ENCODE assay signal across 11 cellular contexts in the genomic region with DNA sequence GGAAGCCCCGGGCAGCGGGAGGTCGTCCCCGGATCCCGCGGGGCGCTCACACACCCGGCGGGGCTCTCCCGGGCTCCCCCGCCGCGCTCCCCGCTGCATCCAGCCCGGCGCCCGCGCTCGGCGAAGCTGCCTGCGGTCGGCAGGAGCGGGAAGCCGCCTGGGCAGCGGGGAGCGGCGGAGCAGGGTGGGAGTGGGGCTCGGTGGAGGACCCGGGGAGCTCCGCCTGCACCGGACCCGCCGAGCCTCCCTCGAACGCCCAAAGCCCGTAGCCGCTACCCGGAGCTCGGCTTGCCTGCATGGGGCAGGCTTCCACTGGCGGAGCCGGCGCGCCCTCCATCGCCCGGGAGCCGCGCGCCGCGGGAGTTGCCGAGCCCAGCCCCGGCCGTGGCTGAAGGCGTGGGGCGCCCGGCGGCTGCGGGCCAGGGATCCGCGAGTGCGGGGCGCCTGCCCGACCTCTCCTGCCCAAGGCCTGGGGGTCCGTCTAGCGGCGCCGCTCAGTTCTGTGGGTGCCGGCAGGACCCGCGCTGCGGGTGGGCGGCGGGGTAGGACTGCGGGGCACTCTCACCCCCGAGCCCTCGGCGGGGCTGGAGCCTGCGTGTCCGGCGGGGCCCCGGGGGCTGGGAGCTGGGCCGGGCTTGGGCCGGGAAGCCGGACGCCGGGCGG. TPM values are rescaled to one million over a fixed set of nuclear protein-coding genes. Genes with fewer than 3 reads are reported as not detected.
A peak's percentile ranks its signal among the peaks of the same experiment; 100 is the strongest.
DNase-seq lines count a peak whose midpoint lies in the region; ATAC-seq, FAIRE-seq and TF ChIP-seq lines count a peak whose summit lies in the region.
"Had no signal": no experiment of that assay in that cellular context is flagged by ENCODE, and none has a peak within 500 bp of the region (broad histone marks: within the 10 kb centered on the region; RNA-seq: fewer than 3 reads in every experiment).

No MANE protein-coding gene starts in this region.

- peak; percentile 22 to 32 for DNase-seq in A549 (ENCODE audit: low read depth in 1 of 2, low spot score in 1 of 2)
- DNase-seq in ecto neural progenitor cell (ENCODE audit: low spot score), result peak; percentile 55
- DNase-seq in left lung, result no peak
- DNase-seq in CD8-positive, alpha-beta T cell, result no peak
- DNase-seq: activated naive CD4-positive, alpha-beta T cell had no signal

- no peaks in the 10 kb centered on the region for H3K9me3 ChIP-seq in A549
- H3K9me3 ChIP-seq in HEK293 (ENCODE audit: control insufficient read depth, insufficient read depth, low read depth, low read length), result no peaks in the 10 kb centered on the region
- H3K9me3 ChIP-seq in left lung, result no peaks in the 10 kb centered on the region
- no peaks in the 10 kb centered on the region for H3K9me3 ChIP-seq in CD8-positive, alpha-beta T cell (ENCODE audit: low read length)

- H3K27me3 ChIP-seq in left lung, result peaks cover 44 to 96% of the 10 kb centered on the region in 2 donors
- H3K27me3 ChIP-seq in CD8-positive, alpha-beta T cell (ENCODE audit: insufficient read depth, low read length), result no peaks in the 10 kb centered on the region

- ATAC-seq in A549 (peak; percentile 50 to 56), left lung (peak; percentile 50), GM18511 (IDR thresholded peaks at IDR 0.05; ENCODE audit: unreplicated experiment) (no peak), HG02884 (IDR thresholded peaks at IDR 0.05; ENCODE audit: unreplicated experiment) (no peak), HG02852 (IDR thresholded peaks at IDR 0.05; ENCODE audit: unreplicated experiment) (no peak)
- ATAC-seq in CD8-positive, alpha-beta T cell, result no peak

- H3K27ac ChIP-seq in A549 (peak overlapping the region; percentile 71 to 95), HEK293 (ENCODE audit: extremely low read depth, low read depth, low read length) (peak overlapping the region; percentile 49; the same call in 1 of the 2 replicates), left lung (no peak overlapping the region)
- H3K27ac ChIP-seq in CD8-positive, alpha-beta T cell (ENCODE audit: low read depth, low read length), result no peak overlapping the region

- no peak for TF ChIP-seq RAD21 in A549 (conservative IDR thresholded peaks at IDR 0.05 in 1 of 2, IDR thresholded peaks at IDR 0.05 in 1 of 2)

- H3K9me3 Mint-ChIP-seq in CD8-positive, alpha-beta T cell, result no peaks in the 10 kb centered on the region

- H3K4me3 ChIP-seq in A549 (peak overlapping the region; percentile 76), HEK293 (ENCODE audit: low read depth, low read length) (peak overlapping the region; percentile 13), left lung (peak overlapping the region; percentile 11 to 13)
- H3K4me3 ChIP-seq in CD8-positive, alpha-beta T cell (ENCODE audit: low read depth, low read length), result no peak overlapping the region

- POLR2A ChIA-PET in A549 (lab: Yijun Ruan, JAX) (interaction anchor here (1.2 to 2.4 kb wide), 2 partner anchors 66 to 134 kb away, joined by 7 to 20 read pairs; no protein-coding TSS in a partner anchor), HEK293 (lab: Yijun Ruan, JAX) (interaction anchor here (1.5 kb wide), 1 partner anchor 10 kb away, joined by 3 read pairs; no protein-coding TSS in a partner anchor)
- POLR2A ChIA-PET in CD8-positive, alpha-beta T cell (lab: Charles Lee), result no interaction called here

- no peak for TF ChIP-seq EP300 in A549 (IDR thresholded peaks at IDR 0.05)

- peak overlapping the region; percentile 76 for H3K4me2 ChIP-seq in A549

- TF ChIP-seq CTCF in A549 (IDR thresholded peaks at IDR 0.05) (no peak; the same call in 2 of the 3 replicates), HEK293 (tag by site-specific recombination; IDR thresholded peaks at IDR 0.05) (no peak), left lung (IDR thresholded peaks at IDR 0.05) (no peak)
- no peak for TF ChIP-seq CTCF in CD8-positive, alpha-beta T cell (IDR thresholded peaks at IDR 0.05)

- H3K36me3 ChIP-seq in HEK293 (ENCODE audit: control insufficient read depth in 2 of 2, insufficient read depth in 1 of 2, low read length in 2 of 2), result peaks cover 0 to 20% of the 10 kb centered on the region in 2 experiments; a peak in 1 of 3 replicates
- H3K36me3 ChIP-seq in left lung, result no peaks in the 10 kb centered on the region
- no peaks in the 10 kb centered on the region for H3K36me3 ChIP-seq in CD8-positive, alpha-beta T cell (ENCODE audit: insufficient read depth, low read length)

- H3K36me3 Mint-ChIP-seq in CD8-positive, alpha-beta T cell, result no peaks in the 10 kb centered on the region
- H3K36me3 Mint-ChIP-seq: memory B cell had no signal

- H3K4me1 Mint-ChIP-seq in CD8-positive, alpha-beta T cell (ENCODE audit: low read depth), result no peaks in the 10 kb centered on the region
- H3K4me1 Mint-ChIP-seq: memory B cell had no signal

- no peak for TF ChIP-seq POLR2A in A549 (IDR thresholded peaks at IDR 0.05; ENCODE audit: low read length)

- no peak for FAIRE-seq in A549 (lab: Jason Lieb, UNC)

- H3K4me1 ChIP-seq in A549, result peaks cover 14% of the 10 kb centered on the region; the same call in 2 of the 3 replicates
- H3K4me1 ChIP-seq in HEK293 (ENCODE audit: control insufficient read depth, insufficient read depth, low read length), result no peaks in the 10 kb centered on the region
- H3K4me1 ChIP-seq in left lung, result peaks cover 0 to 16% of the 10 kb centered on the region in 2 donors
- no peaks in the 10 kb centered on the region for H3K4me1 ChIP-seq in CD8-positive, alpha-beta T cell (ENCODE audit: insufficient read depth, low read length)

- intact Hi-C loops in left lung (cut with DNase I), result no loop called here
- intact Hi-C loops in CD8-positive, alpha-beta T cell (cut with DNase I, micrococcal nuclease), result no loop called here

- WGBS in A549 (ENCODE audit: missing lambda C conversion rate), result no CpG with 5 or more reads among the region's 87 CpGs

- peaks cover 45% of the 10 kb centered on the region for H3K27me3 Mint-ChIP-seq in CD8-positive, alpha-beta T cell (ENCODE audit: low read depth)

- CTCF ChIA-PET in A549 (lab: Yijun Ruan, JAX) (interaction anchor here (0.6 to 4.5 kb wide), 16 partner anchors 9 to 1041 kb away, joined by 3 to 32 read pairs (median 4); no protein-coding TSS in a partner anchor), HEK293 (lab: Yijun Ruan, JAX) (interaction anchor here (0.8 to 1.7 kb wide), 2 partner anchors 10 to 1042 kb away, joined by 3 to 12 read pairs; no protein-coding TSS in a partner anchor)
- CTCF ChIA-PET in CD8-positive, alpha-beta T cell (lab: Charles Lee), result no interaction called here

- no peak overlapping the region for H3K27ac Mint-ChIP-seq in CD8-positive, alpha-beta T cell
- H3K27ac Mint-ChIP-seq: memory B cell had no signal

- H3K4me3 Mint-ChIP-seq in CD8-positive, alpha-beta T cell, result no peak overlapping the region
- H3K4me3 Mint-ChIP-seq: memory B cell had no signal

TF ChIP-seq in A549, 52 proteins besides CTCF, POLR2A, EP300 and RAD21:
- TF ChIP-seq, protein P1, sequence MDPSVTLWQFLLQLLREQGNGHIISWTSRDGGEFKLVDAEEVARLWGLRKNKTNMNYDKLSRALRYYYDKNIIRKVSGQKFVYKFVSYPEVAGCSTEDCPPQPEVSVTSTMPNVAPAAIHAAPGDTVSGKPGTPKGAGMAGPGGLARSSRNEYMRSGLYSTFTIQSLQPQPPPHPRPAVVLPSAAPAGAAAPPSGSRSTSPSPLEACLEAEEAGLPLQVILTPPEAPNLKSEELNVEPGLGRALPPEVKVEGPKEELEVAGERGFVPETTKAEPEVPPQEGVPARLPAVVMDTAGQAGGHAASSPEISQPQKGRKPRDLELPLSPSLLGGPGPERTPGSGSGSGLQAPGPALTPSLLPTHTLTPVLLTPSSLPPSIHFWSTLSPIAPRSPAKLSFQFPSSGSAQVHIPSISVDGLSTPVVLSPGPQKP (IDR thresholded peaks at IDR 0.05; ENCODE audit: low read depth, low read length), result no peak
- no peak for TF ChIP-seq BHLHE40 (IDR thresholded peaks at IDR 0.05; ENCODE audit: low read depth, low read length)
- TF ChIP-seq JUN (IDR thresholded peaks at IDR 0.05), result 0 out of 5 replicates have a peak, but pooled peaks of 1 of the 2 experiments have one; percentile 4
TF ChIP-seq in A549: peak in this region for 1.

TF ChIP-seq in HEK293, 187 proteins besides CTCF, POLR2A, EP300 and RAD21:
- no peak for TF ChIP-seq ZNF785 (tag by site-specific recombination; IDR thresholded peaks at IDR 0.05)
- TF ChIP-seq ZNF121 (tag by site-specific recombination; IDR thresholded peaks at IDR 0.05), result no peak
- TF ChIP-seq, protein P2, sequence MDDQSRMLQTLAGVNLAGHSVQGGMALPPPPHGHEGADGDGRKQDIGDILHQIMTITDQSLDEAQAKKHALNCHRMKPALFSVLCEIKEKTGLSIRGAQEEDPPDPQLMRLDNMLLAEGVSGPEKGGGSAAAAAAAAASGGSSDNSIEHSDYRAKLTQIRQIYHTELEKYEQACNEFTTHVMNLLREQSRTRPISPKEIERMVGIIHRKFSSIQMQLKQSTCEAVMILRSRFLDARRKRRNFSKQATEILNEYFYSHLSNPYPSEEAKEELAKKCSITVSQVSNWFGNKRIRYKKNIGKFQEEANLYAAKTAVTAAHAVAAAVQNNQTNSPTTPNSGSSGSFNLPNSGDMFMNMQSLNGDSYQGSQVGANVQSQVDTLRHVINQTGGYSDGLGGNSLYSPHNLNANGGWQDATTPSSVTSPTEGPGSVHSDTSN (CRISPR knock-in tag; IDR thresholded peaks at IDR 0.05), result 0 out of 2 replicates have a peak, but pooled peaks have one; percentile 39
- peak; percentile 19 for TF ChIP-seq ZBTB20 (tag by site-specific recombination; IDR thresholded peaks at IDR 0.05)
- TF ChIP-seq IKZF3 (tag by site-specific recombination; IDR thresholded peaks at IDR 0.05), result 0 out of 2 replicates have a peak, but pooled peaks have one; percentile 12

RNA-seq across cellular contexts. Expression of a gene that starts 0.7 kb away (rescaled TPM):
- polyA plus RNA-seq in A549 (2011; rRNA removed) (3.4 and 3.6 TPM in 2 replicates), A549 (2017; fragmentation: RNase III; extraction: RNeasy Plus Mini Kit Qiagen cat#74134 plus additional on column Dnase treatment) (9.7 to 10.6 TPM (median 10.3 TPM) in 3 replicates)
- polyA plus RNA-seq in A549 (2012; cell fraction: cytosol; rRNA removed), result 5.6 and 7.7 TPM in 2 replicates
- polyA plus RNA-seq in A549 (2012; cell fraction: nucleus; rRNA removed), result 16.8 and 23.8 TPM in 2 replicates
- polyA minus RNA-seq in A549 (2011; rRNA and poly(A)+ RNA removed), result 10.5 and 12.5 TPM in 2 replicates
- total RNA-seq in left lung, result under 1 TPM; 0.24 to 0.93 TPM
- total RNA-seq in CD8-positive, alpha-beta T cell, result under 1 TPM; 0.31 to 0.35 TPM
- total RNA-seq: HT-29 had no signal

Comparison
In these comparisons a context has a peak if more than half of its experiments do, and no peak if none do; other contexts are left out.
1. ATAC-seq: peak in A549 (2 of 2) and left lung (single experiment); none in GM18511 (single experiment), HG02884 (single experiment), HG02852 (single experiment) and CD8-positive, alpha-beta T cell (single experiment).
2. DNase-seq: peak in A549 (2 of 2) and ecto neural progenitor cell (single experiment); none in left lung (0 of 2) and CD8-positive, alpha-beta T cell (0 of 7).
3. H3K27ac ChIP-seq: peak in A549 (2 of 2) and HEK293 (single experiment); none in left lung (0 of 2) and CD8-positive, alpha-beta T cell (single experiment).